Comparison of ENCODE assay signal across 8 cellular contexts in genomic region chr1:205493241-205494085, GRCh38. TPM values are rescaled to one million over a fixed set of nuclear protein-coding genes. Genes with fewer than 3 reads are reported as not detected.
A peak's percentile ranks its signal among the peaks of the same experiment; 100 is the strongest.
DNase-seq lines count a peak whose midpoint lies in the region; ATAC-seq, FAIRE-seq and TF ChIP-seq lines count a peak whose summit lies in the region.

No MANE protein-coding gene starts in this region.

- H3K4me3 Mint-ChIP-seq in HFFc6: no peak overlapping the region
- H3K4me3 Mint-ChIP-seq in Caco-2 (ENCODE audit: unreplicated experiment): no peak overlapping the region
- no peak overlapping the region for H3K4me3 Mint-ChIP-seq in activated T-helper 2 cell treated with anti-CD3 and anti-CD28 coated beads, Interferon-gamma antibody, Interleukin-2, Interleukin-4, amounts not matched to agents 10 μg/mL and 5 μg/mL and 100 μg/mL, durations not matched to agents 14 hours and 24 hours and 36 hours (ENCODE audit: low read depth)

- no peak for TF ChIP-seq POLR2A in A549 (IDR thresholded peaks at IDR 0.05; ENCODE audit: low read length)

- in situ Hi-C loops in astrocyte of the cerebellum (cut with HindIII; ENCODE audit: low sequenced_read_pairs): no loop called here

- intact Hi-C loops in Caco-2 (cut with micrococcal nuclease; ENCODE audit: unreplicated experiment): no loop called here
- intact Hi-C loops in activated T-helper 2 cell treated with anti-CD3 and anti-CD28 coated beads, Interferon-gamma antibody, Interleukin-2, Interleukin-4, amounts not matched to agents 10 μg/mL and 5 μg/mL and 100 μg/mL, durations not matched to agents 14 hours and 24 hours and 36 hours (cut with micrococcal nuclease): no loop called here

- H3K4me2 ChIP-seq in A549: 0 out of 3 replicates have a peak overlapping the region, but pooled peaks have one; percentile 21

- H3K36me3 Mint-ChIP-seq in HFFc6 (ENCODE audit: low read depth): no peaks in the 10 kb centered on the region
- no peaks in the 10 kb centered on the region for H3K36me3 Mint-ChIP-seq in Caco-2 (ENCODE audit: insufficient read depth, unreplicated experiment)
- H3K36me3 Mint-ChIP-seq in activated T-helper 2 cell treated with anti-CD3 and anti-CD28 coated beads, Interferon-gamma antibody, Interleukin-2, Interleukin-4, amounts not matched to agents 10 μg/mL and 5 μg/mL and 100 μg/mL, durations not matched to agents 14 hours and 24 hours and 36 hours (ENCODE audit: low read depth): no peaks in the 10 kb centered on the region

- no peak for TF ChIP-seq RAD21 in A549 (conservative IDR thresholded peaks at IDR 0.05 in 1 of 2, IDR thresholded peaks at IDR 0.05 in 1 of 2)

- no peak for TF ChIP-seq EP300 in A549 (IDR thresholded peaks at IDR 0.05)

- BruUV-seq in Caco-2 (replicated peaks; lab: Mats Ljungman, UMichigan): no TSS peak

- H3K4me1 Mint-ChIP-seq in HFFc6 (ENCODE audit: low read depth): peaks cover 8% of the 10 kb centered on the region
- no peaks in the 10 kb centered on the region for H3K4me1 Mint-ChIP-seq in Caco-2 (ENCODE audit: low read depth, unreplicated experiment)
- peaks cover 6% of the 10 kb centered on the region for H3K4me1 Mint-ChIP-seq in activated T-helper 2 cell treated with anti-CD3 and anti-CD28 coated beads, Interferon-gamma antibody, Interleukin-2, Interleukin-4, amounts not matched to agents 10 μg/mL and 5 μg/mL and 100 μg/mL, durations not matched to agents 14 hours and 24 hours and 36 hours (ENCODE audit: low read depth)

- H3K9me3 Mint-ChIP-seq in HFFc6 (no peaks in the 10 kb centered on the region), Caco-2 (ENCODE audit: unreplicated experiment) (no peaks in the 10 kb centered on the region)
- H3K9me3 Mint-ChIP-seq in activated T-helper 2 cell treated with anti-CD3 and anti-CD28 coated beads, Interferon-gamma antibody, Interleukin-2, Interleukin-4, amounts not matched to agents 10 μg/mL and 5 μg/mL and 100 μg/mL, durations not matched to agents 14 hours and 24 hours and 36 hours: no peaks in the 10 kb centered on the region

- CTCF ChIA-PET in A549 (lab: Yijun Ruan, JAX): interaction anchor here (0.7 to 26.5 kb wide), 12 partner anchors 8 to 264 kb away, joined by 3 to 560 read pairs (median 4); no protein-coding TSS in a partner anchor
- CTCF ChIA-PET in Caco-2 (lab: Charles Lee): interaction anchor here (0.8 to 10.2 kb wide), 3 partner anchors 8 to 31 kb away, joined by 4 to 203 read pairs (median 5); no protein-coding TSS in a partner anchor

- H3K27me3 ChIP-seq in Caco-2 (replicated peaks; ENCODE audit: control insufficient read depth, insufficient read depth, low read length): no peaks in the 10 kb centered on the region; the same call in 1 of the 2 replicates

- ATAC-seq in A549 (peak; percentile 48 to 69; a peak in 3 of 6 replicates), left lobe of liver (no peak)

- H3K27ac Mint-ChIP-seq in HFFc6 (no peak overlapping the region), Caco-2 (ENCODE audit: unreplicated experiment) (no peak overlapping the region)
- no peak overlapping the region for H3K27ac Mint-ChIP-seq in activated T-helper 2 cell treated with anti-CD3 and anti-CD28 coated beads, Interferon-gamma antibody, Interleukin-2, Interleukin-4, amounts not matched to agents 10 μg/mL and 5 μg/mL and 100 μg/mL, durations not matched to agents 14 hours and 24 hours and 36 hours

- no peaks in the 10 kb centered on the region for H3K36me3 ChIP-seq in Caco-2 (ENCODE audit: control insufficient read depth, insufficient read depth, low read length)

- H3K4me1 ChIP-seq in A549 (peaks cover 9% of the 10 kb centered on the region), Caco-2 (no peaks in the 10 kb centered on the region)

- POLR2A ChIA-PET in A549 (lab: Yijun Ruan, JAX) (interaction anchor here (1.2 to 1.6 kb wide), 2 partner anchors 31 to 55 kb away, joined by 3 read pairs; no protein-coding TSS in a partner anchor), Caco-2 (lab: Charles Lee) (no interaction called here)

- no peak for DNase-seq in A549 (ENCODE audit: low read depth in 1 of 2, low spot score in 1 of 2)
- DNase-seq in HFFc6: peak; percentile 42
- peak; percentile 59 for DNase-seq in astrocyte of the cerebellum (ENCODE audit: low read depth)
- peak; percentile 85 for DNase-seq in kidney tubule cell (ENCODE audit: low spot score)
- DNase-seq in Caco-2: no peak
- no peak for DNase-seq in left lobe of liver (ENCODE audit: low spot score)
- DNase-seq in activated T-helper 2 cell treated with anti-CD3 and anti-CD28 coated beads, Interferon-gamma antibody, Interleukin-2, Interleukin-4, amounts not matched to agents 10 μg/mL and 5 μg/mL and 100 μg/mL, durations not matched to agents 14 hours and 24 hours and 36 hours (ENCODE audit: low spot score): no peak
- no peak for DNase-seq in KG1 (lab: John Stamatoyannopoulos, UW)

- H3K27ac ChIP-seq in A549: peak overlapping the region; percentile 19 to 53; a peak in 4 of 6 replicates

- H3K27me3 Mint-ChIP-seq in HFFc6 (ENCODE audit: insufficient read depth) (peaks cover 42% of the 10 kb centered on the region), Caco-2 (ENCODE audit: insufficient read depth, unreplicated experiment) (peaks cover 4% of the 10 kb centered on the region)
- H3K27me3 Mint-ChIP-seq in activated T-helper 2 cell treated with anti-CD3 and anti-CD28 coated beads, Interferon-gamma antibody, Interleukin-2, Interleukin-4, amounts not matched to agents 10 μg/mL and 5 μg/mL and 100 μg/mL, durations not matched to agents 14 hours and 24 hours and 36 hours (ENCODE audit: low read depth): peaks cover 33% of the 10 kb centered on the region

- no peak for TF ChIP-seq CTCF in A549 (IDR thresholded peaks at IDR 0.05)
- TF ChIP-seq CTCF in HFFc6 (IDR thresholded peaks at IDR 0.05): no peak
- no peak for TF ChIP-seq CTCF in astrocyte of the cerebellum (IDR thresholded peaks at IDR 0.05; ENCODE audit: low read depth, low read length, missing control alignments)
- no peak for TF ChIP-seq CTCF in Caco-2 (IDR thresholded peaks at IDR 0.05; ENCODE audit: insufficient read depth in 1 of 2, low read depth in 1 of 2, low read length in 1 of 2, severe bottlenecking in 1 of 2, unreplicated experiment in 1 of 2)

- H3K9me3 ChIP-seq in A549 (no peaks in the 10 kb centered on the region), Caco-2 (no peaks in the 10 kb centered on the region)

- no peak for FAIRE-seq in A549 (lab: Jason Lieb, UNC)

- H3K4me3 ChIP-seq in A549 (no peak overlapping the region), astrocyte of the cerebellum (ENCODE audit: low read depth, low read length) (no peak overlapping the region), Caco-2 (ENCODE audit: low read depth, low read length) (no peak overlapping the region)

- whole genome bisulfite sequencing in A549 (ENCODE audit: missing lambda C conversion rate): 42% methylated on average over 11 of the region's 11 CpGs

TF ChIP-seq in A549, 52 proteins besides CTCF, POLR2A, EP300 and RAD21:
- no peak for TF ChIP-seq FOSL2 (IDR thresholded peaks at IDR 0.05)
- TF ChIP-seq FOSL2 (CRISPR knock-in tag; IDR thresholded peaks at IDR 0.05): peak; percentile 11; the same call in 1 of the 2 replicates
- TF ChIP-seq HOXB13 (CRISPR knock-in tag; IDR thresholded peaks at IDR 0.05; ENCODE audit: low read depth): no peak

RNA-seq across cellular contexts. Expression of gene CDK18, which starts 11.0 kb away (rescaled TPM):
- polyA plus RNA-seq in A549 (2011; rRNA removed): 0.75 and 1.3 TPM in 2 replicates
- 0.85 and 0.95 TPM in 2 replicates for polyA plus RNA-seq in A549 (2012; cell fraction: cytosol; rRNA removed)
- 2.6 and 2.7 TPM in 2 replicates for polyA plus RNA-seq in A549 (2012; cell fraction: nucleus; rRNA removed)
- polyA plus RNA-seq in A549 (2017; fragmentation: RNase III; extraction: RNeasy Plus Mini Kit Qiagen cat#74134 plus additional on column Dnase treatment): 1.4 to 2.3 TPM (median 2.0 TPM) in 3 replicates
- 2.0 and 3.3 TPM in 2 replicates for polyA minus RNA-seq in A549 (2011; rRNA and poly(A)+ RNA removed)
- 1 to 10 TPM in 4 of 6 experiments, under 1 TPM in 2; 0.33 to 2.9 (median 1.7) TPM for total RNA-seq in HFFc6 (2021; fragmentation: NEBNext Ultra II Directional; extraction: Animal tissue kit (Norgen Biotek cat#: 25700))
- total RNA-seq in Caco-2 (2022): 17.0 and 18.5 TPM in 2 replicates
- total RNA-seq in left lobe of liver: 8.8 TPM
- total RNA-seq in activated T-helper 2 cell treated with anti-CD3 and anti-CD28 coated beads, Interferon-gamma antibody, Interleukin-2, Interleukin-4, amounts not matched to agents 10 μg/mL and 5 μg/mL and 100 μg/mL, durations not matched to agents 14 hours and 24 hours and 36 hours: 0.37 and 0.68 TPM in 2 replicates

RNA-seq across cellular contexts. Expression of gene BLACAT1, which starts 37.6 kb away (rescaled TPM):
- polyA plus RNA-seq in A549 (2011; rRNA removed) (0.09 and 0.16 TPM in 2 replicates), A549 (2017; fragmentation: RNase III; extraction: RNeasy Plus Mini Kit Qiagen cat#74134 plus additional on column Dnase treatment) (0.04 TPM in 1 of 3 replicates, not detected in the others)
- polyA plus RNA-seq in A549 (2012; cell fraction: cytosol; rRNA removed): 0.01 TPM in 1 of 2 replicates, not detected in the other
- not detected in 2 replicates for polyA plus RNA-seq in A549 (2012; cell fraction: nucleus; rRNA removed)
- 0.34 and 0.66 TPM in 2 replicates for polyA minus RNA-seq in A549 (2011; rRNA and poly(A)+ RNA removed)
- not detected for total RNA-seq in HFFc6 (2021; fragmentation: NEBNext Ultra II Directional; extraction: Animal tissue kit (Norgen Biotek cat#: 25700))
- total RNA-seq in Caco-2 (2022) (0.21 and 0.34 TPM in 2 replicates), left lobe of liver (0.08 TPM)
- total RNA-seq in activated T-helper 2 cell treated with anti-CD3 and anti-CD28 coated beads, Interferon-gamma antibody, Interleukin-2, Interleukin-4, amounts not matched to agents 10 μg/mL and 5 μg/mL and 100 μg/mL, durations not matched to agents 14 hours and 24 hours and 36 hours: not detected in 2 replicates

Comparison
In these comparisons a context has a peak if more than half of its experiments do, and no peak if none do; other contexts are left out.
1. DNase-seq: peak in HFFc6 (single experiment), astrocyte of the cerebellum (single experiment) and kidney tubule cell (single experiment); none in A549 (0 of 2), Caco-2 (0 of 2), left lobe of liver (single experiment), activated T-helper 2 cell treated with anti-CD3 and anti-CD28 coated beads, Interferon-gamma antibody, Interleukin-2, Interleukin-4, amounts not matched to agents 10 μg/mL and 5 μg/mL and 100 μg/mL, durations not matched to agents 14 hours and 24 hours and 36 hours (single experiment) and KG1 (single experiment).